8 cellular contexts compared by ENCODE assay signal in the genomic region with DNA sequence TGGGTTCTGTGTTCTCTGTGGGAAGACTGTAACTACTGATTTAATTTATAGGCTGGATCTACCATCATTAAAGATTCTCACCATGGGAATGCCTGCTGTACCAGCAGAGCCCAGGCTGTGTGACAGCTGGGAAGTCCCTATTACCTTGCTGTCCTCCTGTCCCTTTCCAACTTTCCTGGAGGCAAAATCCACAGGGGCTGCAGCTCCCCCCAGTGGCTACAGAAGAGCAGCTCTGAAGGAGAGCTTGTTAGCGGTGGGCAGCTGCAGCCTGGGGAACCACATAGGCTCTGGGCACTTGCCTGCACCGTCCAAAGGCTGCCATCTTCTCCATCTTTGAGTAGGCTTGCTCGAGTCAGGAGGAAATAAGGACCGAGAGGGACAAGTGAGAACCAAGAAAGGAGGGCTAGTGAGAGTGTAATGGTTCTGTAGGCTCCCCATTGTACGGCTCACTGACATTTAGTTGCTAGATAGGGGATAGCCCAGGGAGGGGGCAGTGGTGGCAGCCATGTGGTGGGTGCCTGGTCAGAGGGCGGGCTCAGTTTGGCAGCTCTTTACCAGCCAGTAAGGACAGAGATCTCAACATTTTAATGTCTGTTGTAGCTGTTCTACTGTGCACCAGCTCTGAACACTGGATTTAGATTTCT.
DNase-seq lines count a peak whose midpoint lies in the region; ATAC-seq and TF ChIP-seq lines count a peak whose summit lies in the region.

No MANE protein-coding gene starts in this region.

- H3K9me3 ChIP-seq in HAP-1 = no peaks in the 10 kb centered on the region
- no peaks in the 10 kb centered on the region for H3K9me3 ChIP-seq in fibroblast of lung (ENCODE audit: control insufficient read depth, insufficient read depth, low read depth, low read length)

- H3K4me2 ChIP-seq in fibroblast of lung (ENCODE audit: extremely low read depth, insufficient read depth, low read length) = no peak overlapping the region

- peak; percentile 61 for ATAC-seq in SK-N-SH treated with all-trans-retinoic acid at 6 μM for 48 hours
- ATAC-seq in GM19455 (IDR thresholded peaks at IDR 0.05; ENCODE audit: unreplicated experiment) = no peak
- no peak for ATAC-seq in HG02840 (IDR thresholded peaks at IDR 0.05; ENCODE audit: low FRiP score, unreplicated experiment)

- no peaks in the 10 kb centered on the region for H3K27me3 Mint-ChIP-seq in nephron progenitor cell (ENCODE audit: low read depth, poor library complexity)

- no peak overlapping the region for H3K9ac ChIP-seq in fibroblast of lung (ENCODE audit: insufficient read depth, low read length)

- no peak overlapping the region for H3K27ac Mint-ChIP-seq in nephron progenitor cell

- H3K4me1 ChIP-seq in HAP-1 = peaks cover 12% of the 10 kb centered on the region
- no peaks in the 10 kb centered on the region for H3K4me1 ChIP-seq in fibroblast of lung (ENCODE audit: control insufficient read depth, extremely low read depth, insufficient read depth, low read length)

- no peaks in the 10 kb centered on the region for H3K36me3 ChIP-seq in HAP-1 (replicated peaks)
- no peaks in the 10 kb centered on the region for H3K36me3 ChIP-seq in fibroblast of lung (ENCODE audit: control insufficient read depth, insufficient read depth, low read length)

- no peak overlapping the region for H3K27ac ChIP-seq in fibroblast of lung (ENCODE audit: insufficient read depth, low read length)

- H2AFZ ChIP-seq in fibroblast of lung (ENCODE audit: low read length) = no peak overlapping the region

- peaks cover 3% of the 10 kb centered on the region for H3K9me3 Mint-ChIP-seq in nephron progenitor cell

- peak; percentile 89 to 91 for DNase-seq in HAP-1 (ENCODE audit: low spot score in 2 of 2)
- DNase-seq in NCI-H1105 treated with DMSO at 0.1 percent for 48 hours (lab: John Stamatoyannopoulos, UW) = peak; percentile 86
- DNase-seq in fibroblast of lung (ENCODE audit: low read depth in 2 of 2) = peak; percentile 56 to 78
- peak; percentile 66 for DNase-seq in nephron progenitor cell

- no peaks in the 10 kb centered on the region; the same call in 1 of the 2 replicates for H3K27me3 ChIP-seq in HAP-1 (ENCODE audit: low read depth)
- no peaks in the 10 kb centered on the region for H3K27me3 ChIP-seq in fibroblast of lung (ENCODE audit: control insufficient read depth, insufficient read depth, low read length)

- H4K20me1 ChIP-seq in fibroblast of lung (ENCODE audit: control insufficient read depth, extremely low read depth, insufficient read depth, low read length) = no peaks in the 10 kb centered on the region

- H3K79me2 ChIP-seq in fibroblast of lung (ENCODE audit: control insufficient read depth, insufficient read depth, low read length) = no peaks in the 10 kb centered on the region

- in situ Hi-C loops in HAP-1 (cut with MboI; ENCODE audit: low sequenced_read_pairs) = loop anchor here (5.0 to 10.0 kb wide), 2 partner anchors 159 to 211 kb away; partner anchors contain the start of gene LRRC1

- no peak overlapping the region for H3K4me3 Mint-ChIP-seq in nephron progenitor cell

- TF ChIP-seq CTCF in GM12873 (IDR thresholded peaks at IDR 0.05; ENCODE audit: insufficient read depth, low read depth, low read length, missing control alignments) (peak; percentile 57), fibroblast of lung (conservative IDR thresholded peaks at IDR 0.05 in 1 of 2, IDR thresholded peaks at IDR 0.05 in 1 of 2; ENCODE audit: low read depth in 1 of 2, low read length in 2 of 2) (peak; percentile 80 to 87), nephron progenitor cell (IDR thresholded peaks at IDR 0.05) (peak; percentile 66)

- H3K4me3 ChIP-seq in HAP-1 (no peak overlapping the region), fibroblast of lung (replicated peaks in 1 of 4; ENCODE audit: control extremely low read depth in 1 of 4, insufficient read depth in 1 of 4, low read depth in 3 of 4, low read length in 4 of 4) (no peak overlapping the region)

- H3K4me1 Mint-ChIP-seq in nephron progenitor cell = peaks cover 7% of the 10 kb centered on the region

- H3K36me3 Mint-ChIP-seq in nephron progenitor cell (ENCODE audit: low read depth) = no peaks in the 10 kb centered on the region

TF ChIP-seq in SK-N-SH treated with all-trans-retinoic acid at 6 μM for 48 hours, 23 proteins besides CTCF, POLR2A, EP300 and RAD21:
- TF ChIP-seq ZNF70 (CRISPR knock-in tag; IDR thresholded peaks at IDR 0.05) = no peak
- TF ChIP-seq, protein P1, sequence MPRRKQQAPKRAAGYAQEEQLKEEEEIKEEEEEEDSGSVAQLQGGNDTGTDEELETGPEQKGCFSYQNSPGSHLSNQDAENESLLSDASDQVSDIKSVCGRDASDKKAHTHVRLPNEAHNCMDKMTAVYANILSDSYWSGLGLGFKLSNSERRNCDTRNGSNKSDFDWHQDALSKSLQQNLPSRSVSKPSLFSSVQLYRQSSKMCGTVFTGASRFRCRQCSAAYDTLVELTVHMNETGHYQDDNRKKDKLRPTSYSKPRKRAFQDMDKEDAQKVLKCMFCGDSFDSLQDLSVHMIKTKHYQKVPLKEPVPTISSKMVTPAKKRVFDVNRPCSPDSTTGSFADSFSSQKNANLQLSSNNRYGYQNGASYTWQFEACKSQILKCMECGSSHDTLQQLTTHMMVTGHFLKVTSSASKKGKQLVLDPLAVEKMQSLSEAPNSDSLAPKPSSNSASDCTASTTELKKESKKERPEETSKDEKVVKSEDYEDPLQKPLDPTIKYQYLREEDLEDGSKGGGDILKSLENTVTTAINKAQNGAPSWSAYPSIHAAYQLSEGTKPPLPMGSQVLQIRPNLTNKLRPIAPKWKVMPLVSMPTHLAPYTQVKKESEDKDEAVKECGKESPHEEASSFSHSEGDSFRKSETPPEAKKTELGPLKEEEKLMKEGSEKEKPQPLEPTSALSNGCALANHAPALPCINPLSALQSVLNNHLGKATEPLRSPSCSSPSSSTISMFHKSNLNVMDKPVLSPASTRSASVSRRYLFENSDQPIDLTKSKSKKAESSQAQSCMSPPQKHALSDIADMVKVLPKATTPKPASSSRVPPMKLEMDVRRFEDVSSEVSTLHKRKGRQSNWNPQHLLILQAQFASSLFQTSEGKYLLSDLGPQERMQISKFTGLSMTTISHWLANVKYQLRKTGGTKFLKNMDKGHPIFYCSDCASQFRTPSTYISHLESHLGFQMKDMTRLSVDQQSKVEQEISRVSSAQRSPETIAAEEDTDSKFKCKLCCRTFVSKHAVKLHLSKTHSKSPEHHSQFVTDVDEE (CRISPR knock-in tag; IDR thresholded peaks at IDR 0.05) = no peak
- TF ChIP-seq ZFP30 (CRISPR knock-in tag; IDR thresholded peaks at IDR 0.05) = no peak
- no peak for TF ChIP-seq ZC3H10 (CRISPR knock-in tag; IDR thresholded peaks at IDR 0.05)
- TF ChIP-seq SNAI2 (CRISPR knock-in tag; IDR thresholded peaks at IDR 0.05) = no peak
- no peak for TF ChIP-seq PPARA (CRISPR knock-in tag; IDR thresholded peaks at IDR 0.05; ENCODE audit: borderline replicate concordance)
- TF ChIP-seq CSRNP3 (CRISPR knock-in tag; IDR thresholded peaks at IDR 0.05) = no peak
- no peak for TF ChIP-seq ARNTL (CRISPR knock-in tag; IDR thresholded peaks at IDR 0.05; ENCODE audit: borderline replicate concordance, low read depth)
- TF ChIP-seq ESRRG (CRISPR knock-in tag; IDR thresholded peaks at IDR 0.05) = no peak
- TF ChIP-seq OSR1 (CRISPR knock-in tag; IDR thresholded peaks at IDR 0.05) = no peak
- TF ChIP-seq ZNF8 (CRISPR knock-in tag; IDR thresholded peaks at IDR 0.05) = no peak
- TF ChIP-seq ZFP3 (CRISPR knock-in tag; IDR thresholded peaks at IDR 0.05) = no peak
- no peak for TF ChIP-seq TOX (CRISPR knock-in tag; IDR thresholded peaks at IDR 0.05; ENCODE audit: borderline replicate concordance)
- TF ChIP-seq TCF4 (CRISPR knock-in tag; IDR thresholded peaks at IDR 0.05; ENCODE audit: borderline replicate concordance) = no peak
- TF ChIP-seq, protein P2, sequence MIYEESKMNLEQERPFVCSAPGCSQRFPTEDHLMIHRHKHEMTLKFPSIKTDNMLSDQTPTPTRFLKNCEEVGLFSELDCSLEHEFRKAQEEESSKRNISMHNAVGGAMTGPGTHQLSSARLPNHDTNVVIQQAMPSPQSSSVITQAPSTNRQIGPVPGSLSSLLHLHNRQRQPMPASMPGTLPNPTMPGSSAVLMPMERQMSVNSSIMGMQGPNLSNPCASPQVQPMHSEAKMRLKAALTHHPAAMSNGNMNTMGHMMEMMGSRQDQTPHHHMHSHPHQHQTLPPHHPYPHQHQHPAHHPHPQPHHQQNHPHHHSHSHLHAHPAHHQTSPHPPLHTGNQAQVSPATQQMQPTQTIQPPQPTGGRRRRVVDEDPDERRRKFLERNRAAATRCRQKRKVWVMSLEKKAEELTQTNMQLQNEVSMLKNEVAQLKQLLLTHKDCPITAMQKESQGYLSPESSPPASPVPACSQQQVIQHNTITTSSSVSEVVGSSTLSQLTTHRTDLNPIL (CRISPR knock-in tag; IDR thresholded peaks at IDR 0.05; ENCODE audit: low read depth) = no peak
- TF ChIP-seq GLIS3 (CRISPR knock-in tag; IDR thresholded peaks at IDR 0.05) = no peak
- TF ChIP-seq POU6F1 (CRISPR knock-in tag; IDR thresholded peaks at IDR 0.05; ENCODE audit: borderline replicate concordance, low read depth) = no peak
TF ChIP-seq in SK-N-SH treated with all-trans-retinoic acid at 6 μM for 48 hours: peak in this region for 0.
